ENCODE assay signal across 1 cellular context in the genomic region with DNA sequence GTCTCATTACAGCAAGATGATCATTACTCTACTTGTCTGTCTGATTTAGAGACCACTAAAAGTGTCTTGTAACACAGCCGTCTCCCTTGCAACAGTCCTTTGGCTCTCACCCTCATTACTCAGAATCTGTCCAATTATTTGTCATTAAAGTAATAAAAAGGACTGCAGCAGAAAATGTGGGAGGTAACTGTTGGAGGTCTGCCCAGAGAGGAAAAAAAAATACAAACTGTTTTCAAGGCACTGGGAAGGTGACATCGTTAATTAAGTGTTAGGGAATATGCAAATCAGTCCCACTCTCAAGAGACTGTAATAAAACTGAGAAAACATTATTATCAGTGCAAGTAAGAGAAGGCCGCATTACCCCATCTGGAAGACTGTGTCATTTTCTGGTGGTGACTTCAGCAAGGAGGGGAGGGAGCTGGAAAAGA.
TF ChIP-seq lines count a peak whose summit lies in the region.

No MANE protein-coding gene starts in this region.

TF ChIP-seq in GM23338, 12 proteins besides CTCF, POLR2A, EP300 and RAD21 (continued from another document):
- TF ChIP-seq, protein P1, sequence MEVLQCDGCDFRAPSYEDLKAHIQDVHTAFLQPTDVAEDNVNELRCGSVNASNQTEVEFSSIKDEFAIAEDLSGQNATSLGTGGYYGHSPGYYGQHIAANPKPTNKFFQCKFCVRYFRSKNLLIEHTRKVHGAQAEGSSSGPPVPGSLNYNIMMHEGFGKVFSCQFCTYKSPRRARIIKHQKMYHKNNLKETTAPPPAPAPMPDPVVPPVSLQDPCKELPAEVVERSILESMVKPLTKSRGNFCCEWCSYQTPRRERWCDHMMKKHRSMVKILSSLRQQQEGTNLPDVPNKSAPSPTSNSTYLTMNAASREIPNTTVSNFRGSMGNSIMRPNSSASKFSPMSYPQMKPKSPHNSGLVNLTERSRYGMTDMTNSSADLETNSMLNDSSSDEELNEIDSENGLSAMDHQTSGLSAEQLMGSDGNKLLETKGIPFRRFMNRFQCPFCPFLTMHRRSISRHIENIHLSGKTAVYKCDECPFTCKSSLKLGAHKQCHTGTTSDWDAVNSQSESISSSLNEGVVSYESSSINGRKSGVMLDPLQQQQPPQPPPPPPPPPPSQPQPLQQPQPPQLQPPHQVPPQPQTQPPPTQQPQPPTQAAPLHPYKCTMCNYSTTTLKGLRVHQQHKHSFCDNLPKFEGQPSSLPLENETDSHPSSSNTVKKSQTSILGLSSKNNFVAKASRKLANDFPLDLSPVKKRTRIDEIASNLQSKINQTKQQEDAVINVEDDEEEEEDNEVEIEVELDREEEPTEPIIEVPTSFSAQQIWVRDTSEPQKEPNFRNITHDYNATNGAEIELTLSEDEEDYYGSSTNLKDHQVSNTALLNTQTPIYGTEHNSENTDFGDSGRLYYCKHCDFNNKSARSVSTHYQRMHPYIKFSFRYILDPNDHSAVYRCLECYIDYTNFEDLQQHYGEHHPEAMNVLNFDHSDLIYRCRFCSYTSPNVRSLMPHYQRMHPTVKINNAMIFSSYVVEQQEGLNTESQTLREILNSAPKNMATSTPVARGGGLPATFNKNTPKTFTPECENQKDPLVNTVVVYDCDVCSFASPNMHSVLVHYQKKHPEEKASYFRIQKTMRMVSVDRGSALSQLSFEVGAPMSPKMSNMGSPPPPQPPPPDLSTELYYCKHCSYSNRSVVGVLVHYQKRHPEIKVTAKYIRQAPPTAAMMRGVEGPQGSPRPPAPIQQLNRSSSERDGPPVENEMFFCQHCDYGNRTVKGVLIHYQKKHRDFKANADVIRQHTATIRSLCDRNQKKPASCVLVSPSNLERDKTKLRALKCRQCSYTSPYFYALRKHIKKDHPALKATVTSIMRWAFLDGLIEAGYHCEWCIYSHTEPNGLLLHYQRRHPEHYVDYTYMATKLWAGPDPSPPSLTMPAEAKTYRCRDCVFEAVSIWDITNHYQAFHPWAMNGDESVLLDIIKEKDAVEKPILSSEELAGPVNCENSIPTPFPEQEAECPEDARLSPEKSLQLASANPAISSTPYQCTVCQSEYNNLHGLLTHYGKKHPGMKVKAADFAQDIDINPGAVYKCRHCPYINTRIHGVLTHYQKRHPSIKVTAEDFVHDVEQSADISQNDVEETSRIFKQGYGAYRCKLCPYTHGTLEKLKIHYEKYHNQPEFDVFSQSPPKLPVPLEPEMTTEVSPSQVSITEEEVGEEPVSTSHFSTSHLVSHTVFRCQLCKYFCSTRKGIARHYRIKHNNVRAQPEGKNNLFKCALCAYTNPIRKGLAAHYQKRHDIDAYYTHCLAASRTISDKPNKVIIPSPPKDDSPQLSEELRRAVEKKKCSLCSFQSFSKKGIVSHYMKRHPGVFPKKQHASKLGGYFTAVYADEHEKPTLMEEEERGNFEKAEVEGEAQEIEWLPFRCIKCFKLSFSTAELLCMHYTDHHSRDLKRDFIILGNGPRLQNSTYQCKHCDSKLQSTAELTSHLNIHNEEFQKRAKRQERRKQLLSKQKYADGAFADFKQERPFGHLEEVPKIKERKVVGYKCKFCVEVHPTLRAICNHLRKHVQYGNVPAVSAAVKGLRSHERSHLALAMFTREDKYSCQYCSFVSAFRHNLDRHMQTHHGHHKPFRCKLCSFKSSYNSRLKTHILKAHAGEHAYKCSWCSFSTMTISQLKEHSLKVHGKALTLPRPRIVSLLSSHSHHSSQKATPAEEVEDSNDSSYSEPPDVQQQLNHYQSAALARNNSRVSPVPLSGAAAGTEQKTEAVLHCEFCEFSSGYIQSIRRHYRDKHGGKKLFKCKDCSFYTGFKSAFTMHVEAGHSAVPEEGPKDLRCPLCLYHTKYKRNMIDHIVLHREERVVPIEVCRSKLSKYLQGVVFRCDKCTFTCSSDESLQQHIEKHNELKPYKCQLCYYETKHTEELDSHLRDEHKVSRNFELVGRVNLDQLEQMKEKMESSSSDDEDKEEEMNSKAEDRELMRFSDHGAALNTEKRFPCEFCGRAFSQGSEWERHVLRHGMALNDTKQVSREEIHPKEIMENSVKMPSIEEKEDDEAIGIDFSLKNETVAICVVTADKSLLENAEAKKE (CRISPR knock-in tag; IDR thresholded peaks at IDR 0.05) = no peak
- TF ChIP-seq JUNB (IDR thresholded peaks at IDR 0.05; ENCODE audit: unreplicated experiment) (no peak), EZH2phosphoT487 (IDR thresholded peaks at IDR 0.05; ENCODE audit: unreplicated experiment) (no peak), POLR2AphosphoS5 (IDR thresholded peaks at IDR 0.05; ENCODE audit: low read depth) (no peak)
TF ChIP-seq in GM23338: peak in this region for 0.
